17 cellular contexts compared by ENCODE assay signal in genomic region chr6:57069228-57069627, GRCh38.
"Had no signal": no experiment of that assay in that cellular context is flagged by ENCODE, and none has a peak within 500 bp of the region (broad histone marks: within the 10 kb centered on the region; RNA-seq: fewer than 3 reads in every experiment).

No MANE protein-coding gene starts in this region.

- H3K4me3 ChIP-seq: hepatocyte, left lung, lower lobe of right lung, pancreas, smooth muscle cell had no signal

- H3K27ac ChIP-seq: hepatocyte, left lung, lower lobe of right lung, pancreas had no signal

- H3K4me2 ChIP-seq: hepatocyte, smooth muscle cell had no signal

- H3K9me3 ChIP-seq: left lung, lower lobe of right lung, pancreas had no signal

- ATAC-seq: effector memory CD8-positive, alpha-beta T cell; left lung; lower lobe of right lung; natural killer cell treated with Interleukin-12 subunit alpha and Interleukin-12 subunit beta and Interleukin-15 and Interleukin-18, amount 100 ng/mL, for 72 hours; pancreas; right cardiac atrium had no signal

- H3K36me3 ChIP-seq: pancreas had no signal

- H3K4me1 ChIP-seq: left lung, lower lobe of right lung, pancreas had no signal

- FAIRE-seq: colon, endothelial cell of umbilical vein, islet of Langerhans, pancreas had no signal

- H3K27me3 ChIP-seq: hepatocyte, left lung, pancreas had no signal

- H2AFZ ChIP-seq: hepatocyte had no signal

- DNase-seq: effector memory CD8-positive, alpha-beta T cell; foreskin melanocyte; head of caudate nucleus; left lung; lower lobe of right lung; midbrain; occipital lobe; pancreas; right cardiac atrium; stimulated activated CD4-positive, alpha-beta T cell treated with anti-CD3 and anti-CD28 coated beads, Interleukin-2, amount 100 ng/mL, for 48 hours; stimulated activated naive CD4-positive, alpha-beta T cell treated with Interleukin-2 at 50 U/mL for 16 hours had no signal

- H3K79me2 ChIP-seq: hepatocyte had no signal
